In genomic region chr5:36897616-36898015, GRCh38 we compare ENCODE assay signal across 18 cellular contexts. TPM values are rescaled to one million over a fixed set of nuclear protein-coding genes. Genes with fewer than 3 reads are reported as not detected.
DNase-seq lines count a peak whose midpoint lies in the region; TF ChIP-seq lines count a peak whose summit lies in the region.
"Had no signal": no experiment of that assay in that cellular context is flagged by ENCODE, and none has a peak within 500 bp of the region (broad histone marks: within the 10 kb centered on the region; RNA-seq: fewer than 3 reads in every experiment).

No MANE protein-coding gene starts in this region.

- in situ Hi-C loops in astrocyte of the spinal cord (cut with HindIII; ENCODE audit: low sequenced_read_pairs): no loop called here

- H3K27me3 ChIP-seq in breast epithelium: no peaks in the 10 kb centered on the region
- no peaks in the 10 kb centered on the region for H3K27me3 ChIP-seq in hepatocyte
- H3K27me3 ChIP-seq: cardiac muscle cell had no signal

- H3K36me3 ChIP-seq in breast epithelium (no peaks in the 10 kb centered on the region), hepatocyte (replicated peaks; ENCODE audit: insufficient read depth, low read depth) (no peaks in the 10 kb centered on the region)
- H3K36me3 ChIP-seq: cardiac muscle cell had no signal

- no peaks in the 10 kb centered on the region for H3K9me2 ChIP-seq in hepatocyte (replicated peaks; ENCODE audit: insufficient read depth)

- H3K9me3 ChIP-seq in breast epithelium (peaks cover 0 to 10% of the 10 kb centered on the region in 2 donors), hepatocyte (ENCODE audit: low read depth) (peaks cover 4% of the 10 kb centered on the region)
- H3K9me3 ChIP-seq: mucosa of descending colon had no signal

- TF ChIP-seq POLR2A in breast epithelium (IDR thresholded peaks at IDR 0.05): no peak

- POLR2A ChIA-PET in MCF 10A (lab: Yijun Ruan, JAX): interaction anchor here (0.8 to 1.2 kb wide), 3 partner anchors 13 to 385 kb away, joined by 3 read pairs; no protein-coding TSS in a partner anchor

- H3K9me3 Mint-ChIP-seq in MCF 10A (ENCODE audit: unreplicated experiment): no peaks in the 10 kb centered on the region

- no peak overlapping the region for H3K4me3 Mint-ChIP-seq in MCF 10A (ENCODE audit: unreplicated experiment)
- H3K4me3 Mint-ChIP-seq: activated CD8-positive, alpha-beta memory T cell treated with anti-CD3 and anti-CD28 coated beads, Interleukin-2, amount 10 ng/mL, durations not matched to agents 7 days and 5 days; stimulated activated memory B cell treated with anti-CD40 and anti-IgM and Interleukin-4, amounts not matched to agents 10 μg/mL and 1 μg/mL and 100 μg/mL, for 72 hours; type B pancreatic cell had no signal

- CTCF ChIA-PET in MCF 10A (lab: Yijun Ruan, JAX): no interaction called here

- TF ChIP-seq CTCF in MCF 10A (IDR thresholded peaks at IDR 0.05; ENCODE audit: unreplicated experiment): no peak
- no peak for TF ChIP-seq CTCF in breast epithelium (IDR thresholded peaks at IDR 0.05)
- TF ChIP-seq CTCF in astrocyte of the spinal cord (IDR thresholded peaks at IDR 0.05; ENCODE audit: low read depth, low read length): no peak
- TF ChIP-seq CTCF in hepatocyte (IDR thresholded peaks at IDR 0.05; ENCODE audit: poor library complexity): no peak

- H3K4me1 Mint-ChIP-seq in MCF 10A (ENCODE audit: insufficient read depth, unreplicated experiment): peaks cover 24% of the 10 kb centered on the region

- H3K27ac Mint-ChIP-seq in MCF 10A (ENCODE audit: low read depth, unreplicated experiment): peak overlapping the region; percentile 36
- H3K27ac Mint-ChIP-seq: activated CD8-positive, alpha-beta memory T cell treated with anti-CD3 and anti-CD28 coated beads, Interleukin-2, amount 10 ng/mL, durations not matched to agents 7 days and 5 days; stimulated activated memory B cell treated with anti-CD40 and anti-IgM and Interleukin-4, amounts not matched to agents 10 μg/mL and 1 μg/mL and 100 μg/mL, for 72 hours; type B pancreatic cell had no signal

- WGBS in hepatocyte (ENCODE audit: low lambda C conversion rate, missing lambda C conversion rate): 92% methylated on average over 1 of the region's 1 CpG

- BruUV-seq in MCF 10A (replicated peaks; lab: Mats Ljungman, UMichigan): no TSS peak

- peaks cover 100% of the 10 kb centered on the region for H3K79me2 ChIP-seq in hepatocyte

- H3K4me2 ChIP-seq in hepatocyte: no peak overlapping the region

- intact Hi-C loops in MCF 10A (cut with micrococcal nuclease) (no loop called here), breast epithelium (cut with DNase I; ENCODE audit: low total_unique reads) (no loop called here), head of caudate nucleus (cut with DNase I) (no loop called here)

- H3K36me3 Mint-ChIP-seq in MCF 10A (ENCODE audit: insufficient read depth, unreplicated experiment): no peaks in the 10 kb centered on the region

- H3K27ac ChIP-seq in breast epithelium (no peak overlapping the region), hepatocyte (peak overlapping the region; percentile 14), caudate nucleus (ENCODE audit: low read depth, low read length) (no peak overlapping the region)
- H3K27ac ChIP-seq: cardiac muscle cell had no signal

- H3K4me3 ChIP-seq in breast epithelium (no peak overlapping the region), astrocyte of the spinal cord (ENCODE audit: low read depth, low read length) (no peak overlapping the region), hepatocyte (no peak overlapping the region)
- H3K4me3 ChIP-seq: cardiac muscle cell, mucosa of descending colon had no signal

- H4K20me1 ChIP-seq in hepatocyte (ENCODE audit: insufficient read depth, poor library complexity, severe bottlenecking): peaks cover 92% of the 10 kb centered on the region

- H3K27me3 Mint-ChIP-seq in MCF 10A (ENCODE audit: insufficient read depth, unreplicated experiment): no peaks in the 10 kb centered on the region
- H3K27me3 Mint-ChIP-seq: activated CD8-positive, alpha-beta memory T cell treated with anti-CD3 and anti-CD28 coated beads, Interleukin-2, amount 10 ng/mL, durations not matched to agents 7 days and 5 days; stimulated activated memory B cell treated with anti-CD40 and anti-IgM and Interleukin-4, amounts not matched to agents 10 μg/mL and 1 μg/mL and 100 μg/mL, for 72 hours; type B pancreatic cell had no signal

- H3K4me1 ChIP-seq in breast epithelium (no peaks in the 10 kb centered on the region), hepatocyte (ENCODE audit: insufficient read depth) (no peaks in the 10 kb centered on the region)

- no peak overlapping the region for H2AFZ ChIP-seq in hepatocyte

- DNase-seq in MCF 10A (ENCODE audit: unreplicated experiment) (no peak), breast epithelium (ENCODE audit: low spot score in 2 of 2) (no peak), astrocyte of the spinal cord (ENCODE audit: low read depth, low spot score) (peak; percentile 53), hepatocyte (ENCODE audit: low spot score) (no peak), SIG-M5 treated with dmso at 0.1 percent for 504 hours (lab: John Stamatoyannopoulos, UW; ENCODE audit: unreplicated experiment) (no peak), caudate nucleus (lab: John Stamatoyannopoulos, UW) (no peak), head of caudate nucleus (no peak)
- DNase-seq in stimulated activated CD4-positive, alpha-beta T cell treated with anti-CD3 and anti-CD28 coated beads, Interleukin-2, amount 100 ng/mL, for 48 hours: no peak
- DNase-seq: activated CD8-positive, alpha-beta memory T cell treated with anti-CD3 and anti-CD28 coated beads, Interleukin-2, amount 10 ng/mL, durations not matched to agents 7 days and 5 days; activated naive CD4-positive, alpha-beta T cell; mucosa of descending colon; NCI-H1417 treated with DMSO at 0.1 percent for 48 hours; NK-92 treated with Interleukin-12 subunit alpha and Interleukin-12 subunit beta, amount 100 ng/mL, for 24 hours; occipital lobe; T-helper 2 cell had no signal

RNA-seq across cellular contexts. Expression of gene NIPBL, which starts 21.0 kb away (rescaled TPM):
- total RNA-seq in MCF 10A (2022) (46.2 and 51.0 TPM in 2 replicates), breast epithelium (100 to 1,000 TPM in 1 of 3 donors, 10 to 100 TPM in 2; 61.9 to 112 (median 69.2) TPM), hepatocyte (35.0 and 52.6 TPM in 2 replicates)
- polyA plus RNA-seq in hepatocyte: 18.5 and 19.1 TPM in 2 replicates
